Comparison of ENCODE assay signal across 34 cellular contexts in genomic region chr2:31147645-31148044, GRCh38. TPM values are rescaled to one million over a fixed set of nuclear protein-coding genes. Genes with fewer than 3 reads are reported as not detected.
"Had no signal": no experiment of that assay in that cellular context is flagged by ENCODE, and none has a peak within 500 bp of the region (broad histone marks: within the 10 kb centered on the region; RNA-seq: fewer than 3 reads in every experiment).

No MANE protein-coding gene starts in this region.

- DNase-seq: Karpas-422, Kasumi-1, MG63, MM.1S, MV-4-11, NCI-H1048, NCI-H1092, NCI-H1092 treated with DMSO at 0.1 percent for 48 hours, NCI-H1105, NCI-H1105 treated with DMSO at 0.1 percent for 48 hours, NCI-H1417, NCI-H1417 treated with DMSO at 0.1 percent for 48 hours, NCI-H1436, NCI-H1436 treated with DMSO at 0.1 percent for 48 hours, NCI-H146, NCI-H1694, NCI-H1694 treated with DMSO at 0.1 percent for 48 hours, NCI-H187, NCI-H187 treated with DMSO at 0.1 percent for 48 hours, NCI-H1930, NCI-H2029, NCI-H2029 treated with DMSO at 0.1 percent for 48 hours, NCI-H2081, NCI-H2081 treated with DMSO at 0.1 percent for 48 hours, NCI-H2107, NCI-H2171, NCI-H2171 treated with DMSO at 0.1 percent for 48 hours, NCI-H2227 treated with DMSO at 0.1 percent for 48 hours, NCI-H226, NCI-H345, NCI-H446, NCI-H446 treated with DMSO at 0.1 percent for 48 hours, NCI-H510A had no signal

RNA-seq across cellular contexts. Expression of gene GALNT14, which starts 9.4 kb away (rescaled TPM):
- total RNA-seq: LHCN-M2 had no signal
